In the genomic region with DNA sequence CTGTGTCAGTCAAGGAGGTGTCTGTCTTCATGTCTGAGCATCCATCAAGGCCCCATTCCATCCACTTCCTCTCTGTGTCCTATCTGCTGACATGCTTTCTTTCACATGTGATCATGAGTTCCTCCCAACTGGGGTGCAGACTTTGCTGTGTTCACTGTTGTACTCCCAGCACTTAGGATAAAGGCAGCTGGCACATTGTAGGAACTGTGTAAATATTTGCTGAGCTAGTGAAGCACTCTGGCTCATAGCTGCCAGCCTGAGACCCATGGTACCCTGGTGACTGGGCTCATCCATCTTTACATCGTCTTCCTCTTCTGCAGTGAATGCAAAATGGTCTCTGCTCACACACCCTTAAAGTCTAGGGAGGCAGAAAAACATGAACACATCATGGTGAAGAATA, we compare ENCODE assay signal across 12 cellular contexts.
"Had no signal": no experiment of that assay in that cellular context is flagged by ENCODE, and none has a peak within 500 bp of the region (broad histone marks: within the 10 kb centered on the region; RNA-seq: fewer than 3 reads in every experiment).

No MANE protein-coding gene starts in this region.

- ATAC-seq: natural killer cell had no signal

- H3K4me1 Mint-ChIP-seq: activated CD4-positive, alpha-beta memory T cell treated with anti-CD3 and anti-CD28 coated beads, Interleukin-2, amount 10 ng/mL, durations not matched to agents 7 days and 5 days; natural killer cell had no signal

- H3K4me2 ChIP-seq: hepatocyte had no signal

- H3K4me3 ChIP-seq: hepatocyte, tibial artery had no signal

- H3K36me3 Mint-ChIP-seq: natural killer cell had no signal

- H3K79me2 ChIP-seq: hepatocyte had no signal

- H3K27ac Mint-ChIP-seq: activated CD4-positive, alpha-beta memory T cell treated with anti-CD3 and anti-CD28 coated beads, Interleukin-2, amount 10 ng/mL, durations not matched to agents 7 days and 5 days; activated T-cell treated with anti-CD3 and anti-CD28 coated beads, Interleukin-2, amount 50 U/mL, for 24 hours; natural killer cell had no signal

- H3K36me3 ChIP-seq: tibial artery had no signal

- H3K27me3 Mint-ChIP-seq: activated CD4-positive, alpha-beta memory T cell treated with anti-CD3 and anti-CD28 coated beads, Interleukin-2, amount 10 ng/mL, durations not matched to agents 7 days and 5 days; activated T-cell treated with anti-CD3 and anti-CD28 coated beads, Interleukin-2, amount 50 U/mL, for 24 hours had no signal

- H3K27me3 ChIP-seq: hepatocyte, tibial artery had no signal

- H2AFZ ChIP-seq: hepatocyte had no signal

- H3K27ac ChIP-seq: hepatocyte, tibial artery, VCaP had no signal

- DNase-seq: activated CD4-positive, alpha-beta memory T cell treated with anti-CD3 and anti-CD28 coated beads, Interleukin-2, amount 10 ng/mL, durations not matched to agents 7 days and 5 days; activated naive CD4-positive, alpha-beta T cell treated with anti-CD3 and anti-CD28 coated beads, Interleukin-2, amount 50 U/mL, for 16 hours; activated T-cell treated with anti-CD3 and anti-CD28 coated beads, Interleukin-2, amount 50 U/mL, for 24 hours; islet precursor cell; natural killer cell; posterior cingulate gyrus; retina; stimulated activated CD4-positive, alpha-beta T cell treated with anti-CD3 and anti-CD28 coated beads, Interleukin-4, amount 100 ng/mL, for 1 hour; stimulated activated naive CD4-positive, alpha-beta T cell; tibial artery had no signal

- H3K9me3 ChIP-seq: tibial artery had no signal

- H3K4me1 ChIP-seq: tibial artery had no signal

- H3K9me3 Mint-ChIP-seq: activated CD4-positive, alpha-beta memory T cell treated with anti-CD3 and anti-CD28 coated beads, Interleukin-2, amount 10 ng/mL, durations not matched to agents 7 days and 5 days; activated T-cell treated with anti-CD3 and anti-CD28 coated beads, Interleukin-2, amount 50 U/mL, for 24 hours had no signal

- H3K4me3 Mint-ChIP-seq: activated CD4-positive, alpha-beta memory T cell treated with anti-CD3 and anti-CD28 coated beads, Interleukin-2, amount 10 ng/mL, durations not matched to agents 7 days and 5 days; activated T-cell treated with anti-CD3 and anti-CD28 coated beads, Interleukin-2, amount 50 U/mL, for 24 hours; natural killer cell had no signal
